Comparison of ENCODE assay signal across 21 cellular contexts in genomic region chr4:8203817-8204216, GRCh38. TPM values are rescaled to one million over a fixed set of nuclear protein-coding genes. Genes with fewer than 3 reads are reported as not detected.
"Had no signal": no experiment of that assay in that cellular context is flagged by ENCODE, and none has a peak within 500 bp of the region (broad histone marks: within the 10 kb centered on the region; RNA-seq: fewer than 3 reads in every experiment).

No MANE protein-coding gene starts in this region.

- H3K36me3 Mint-ChIP-seq: activated naive CD4-positive, alpha-beta T cell treated with anti-CD3 and anti-CD28 coated beads, Interleukin-2, amount 10 ng/mL, durations not matched to agents 7 days and 5 days had no signal

- ATAC-seq: activated CD8-positive, alpha-beta T cell treated with anti-CD3 and anti-CD28 coated beads for 36 hours; activated naive CD8-positive, alpha-beta T cell treated with anti-CD3 and anti-CD28 coated beads, Interleukin-2, amount 50 U/mL, for 24 hours; left colon; lower lobe of right lung; upper lobe of right lung had no signal

- H3K4me3 Mint-ChIP-seq: activated CD8-positive, alpha-beta T cell treated with anti-CD3 and anti-CD28 coated beads for 36 hours; activated naive CD4-positive, alpha-beta T cell treated with anti-CD3 and anti-CD28 coated beads, Interleukin-2, amount 10 ng/mL, durations not matched to agents 7 days and 5 days; activated naive CD8-positive, alpha-beta T cell treated with anti-CD3 and anti-CD28 coated beads, Interleukin-2, amount 50 U/mL, for 24 hours had no signal

- H3K27ac Mint-ChIP-seq: activated CD8-positive, alpha-beta T cell treated with anti-CD3 and anti-CD28 coated beads for 36 hours; activated naive CD4-positive, alpha-beta T cell treated with anti-CD3 and anti-CD28 coated beads, Interleukin-2, amount 10 ng/mL, durations not matched to agents 7 days and 5 days; activated naive CD8-positive, alpha-beta T cell treated with anti-CD3 and anti-CD28 coated beads, Interleukin-2, amount 50 U/mL, for 24 hours had no signal

- H3K27me3 Mint-ChIP-seq: activated CD8-positive, alpha-beta T cell treated with anti-CD3 and anti-CD28 coated beads for 36 hours; activated naive CD8-positive, alpha-beta T cell treated with anti-CD3 and anti-CD28 coated beads, Interleukin-2, amount 50 U/mL, for 24 hours had no signal

- H3K9me3 Mint-ChIP-seq: activated CD8-positive, alpha-beta T cell treated with anti-CD3 and anti-CD28 coated beads for 36 hours; activated naive CD4-positive, alpha-beta T cell treated with anti-CD3 and anti-CD28 coated beads, Interleukin-2, amount 10 ng/mL, durations not matched to agents 7 days and 5 days; activated naive CD8-positive, alpha-beta T cell treated with anti-CD3 and anti-CD28 coated beads, Interleukin-2, amount 50 U/mL, for 24 hours had no signal

- DNase-seq: activated CD4-positive, alpha-beta T cell treated with anti-CD3 and anti-CD28 coated beads for 48 hours; activated CD4-positive, CD25-positive, alpha-beta regulatory T cell; activated CD8-positive, alpha-beta T cell treated with anti-CD3 and anti-CD28 coated beads for 36 hours; activated effector memory CD4-positive, alpha-beta T cell treated with Interleukin-2 at 50 U/mL for 16 hours; activated naive CD4-positive, alpha-beta T cell treated with anti-CD3 and anti-CD28 coated beads, Interleukin-2, amount 10 ng/mL, durations not matched to agents 7 days and 5 days; activated naive CD8-positive, alpha-beta T cell treated with anti-CD3 and anti-CD28 coated beads, Interleukin-2, amount 50 U/mL, for 24 hours; activated T-cell treated with anti-CD3 and anti-CD28 coated beads, Interleukin-2, amount 50 U/mL, for 48 hours; anterior cingulate cortex; brain microvascular endothelial cell; erythroblast; foreskin melanocyte; glutamatergic neuron; hypothalamus; islet precursor cell; left colon; lower lobe of right lung; midbrain; T-helper 9 cell; testis; upper lobe of right lung had no signal

RNA-seq across cellular contexts. Expression of gene SH3TC1, which starts 4.7 kb away (rescaled TPM):
- polyA plus RNA-seq: neural cell had no signal
